In genomic region chr10:96075977-96076376, GRCh38 we compare ENCODE assay signal across 27 cellular contexts.
"Had no signal": no experiment of that assay in that cellular context is flagged by ENCODE, and none has a peak within 500 bp of the region (broad histone marks: within the 10 kb centered on the region; RNA-seq: fewer than 3 reads in every experiment).

No MANE protein-coding gene starts in this region.

- H3K36me3 ChIP-seq: ascending aorta, cardiac muscle cell, colonic mucosa, SJCRH30, WERI-Rb-1 had no signal

- H3K9me3 ChIP-seq: ascending aorta, colonic mucosa, SJCRH30 had no signal

- H3K27ac ChIP-seq: ascending aorta, cardiac muscle cell, colonic mucosa, SJCRH30, SK-N-MC, WERI-Rb-1 had no signal

- H3K4me1 ChIP-seq: ascending aorta, colonic mucosa, SJCRH30 had no signal

- DNase-seq: activated CD4-positive, alpha-beta T cell treated with anti-CD3 and anti-CD28 coated beads for 1 hour; activated CD4-positive, alpha-beta T cell treated with anti-CD3 and anti-CD28 coated beads for 48 hours; activated CD4-positive, alpha-beta T cell treated with anti-CD3 and anti-CD28 coated beads, Interleukin-2, amount 50 U/mL, for 4 hours; activated CD4-positive, CD25-positive, alpha-beta regulatory T cell; activated CD8-positive, alpha-beta T cell treated with anti-CD3 and anti-CD28 coated beads, Interleukin-2, amount 10 ng/mL, durations not matched to agents 7 days and 5 days; activated gamma-delta T cell; activated naive CD4-positive, alpha-beta T cell treated with Interleukin-2 at 50 U/mL for 16 hours; activated naive CD8-positive, alpha-beta T cell treated with anti-CD3 and anti-CD28 coated beads, Interleukin-2, amount 10 ng/mL, durations not matched to agents 7 days and 5 days; activated T-cell treated with anti-CD3 and anti-CD28 coated beads, Interleukin-2, amount 50 U/mL, for 24 hours; colonic mucosa; MM.1S; MV-4-11; NCI-H1092; NCI-H146; NCI-H187; NCI-H2029 treated with DMSO at 0.1 percent for 48 hours; NCI-H2107; NCI-H510A; NCI-H526; NCI-H774; SHP77; SJCRH30; T1000; WERI-Rb-1 had no signal

- H3K4me3 ChIP-seq: ascending aorta, cardiac muscle cell, colonic mucosa, SJCRH30, SK-N-MC had no signal
